29 cellular contexts compared by ENCODE assay signal in genomic region chr2:201924453-201924852, GRCh38.
"Had no signal": no experiment of that assay in that cellular context is flagged by ENCODE, and none has a peak within 500 bp of the region (broad histone marks: within the 10 kb centered on the region; RNA-seq: fewer than 3 reads in every experiment).

No MANE protein-coding gene starts in this region.

- H3K4me3 ChIP-seq: SK-N-MC had no signal

- DNase-seq: activated CD4-positive, alpha-beta memory T cell treated with anti-CD3 and anti-CD28 coated beads, Interleukin-2, amount 10 ng/mL, durations not matched to agents 7 days and 5 days; activated CD4-positive, alpha-beta T cell treated with anti-CD3 and anti-CD28 coated beads, Interleukin-2, amount 50 U/mL, for 1 hour; activated CD4-positive, CD25-positive, alpha-beta regulatory T cell; activated gamma-delta T cell; activated naive CD4-positive, alpha-beta T cell treated with anti-CD3 and anti-CD28 coated beads for 36 hours; activated naive CD8-positive, alpha-beta T cell treated with anti-CD3 and anti-CD28 coated beads for 36 hours; activated T-cell treated with anti-CD3 and anti-CD28 coated beads for 4 hours; activated T-cell treated with anti-CD3 and anti-CD28 coated beads, Interleukin-2, amount 50 U/mL, for 48 hours; central memory CD4-positive, alpha-beta T cell; Kasumi-1; NCI-H1048; NCI-H146; NCI-H187 treated with DMSO at 0.1 percent for 48 hours; NCI-H2081 treated with DMSO at 0.1 percent for 48 hours; NCI-H446; NCI-H524 treated with DMSO at 0.1 percent for 48 hours; NK-92 treated with Interleukin-12 subunit alpha and Interleukin-12 subunit beta, amount 100 ng/mL, for 24 hours; OCI-M1; RPMI8226; T-cell; T-helper 2 cell; T1000 had no signal

- H3K27ac Mint-ChIP-seq: activated CD4-positive, alpha-beta memory T cell treated with anti-CD3 and anti-CD28 coated beads, Interleukin-2, amount 10 ng/mL, durations not matched to agents 7 days and 5 days; activated naive CD4-positive, alpha-beta T cell treated with anti-CD3 and anti-CD28 coated beads for 36 hours; activated naive CD8-positive, alpha-beta T cell treated with anti-CD3 and anti-CD28 coated beads for 36 hours; activated T-helper 17 cell treated with anti-CD3 and anti-CD28 coated beads, Interleukin-2, amount 50 U/mL, for 72 hours; T-cell had no signal

- FAIRE-seq: bronchial epithelial cell, TTC549 had no signal

- ATAC-seq: activated T-helper 17 cell treated with anti-CD3 and anti-CD28 coated beads, Interleukin-2, amount 50 U/mL, for 72 hours; Panc1; Right ventricle myocardium inferior; T-cell had no signal

- H3K4me1 Mint-ChIP-seq: activated CD4-positive, alpha-beta memory T cell treated with anti-CD3 and anti-CD28 coated beads, Interleukin-2, amount 10 ng/mL, durations not matched to agents 7 days and 5 days; activated naive CD8-positive, alpha-beta T cell treated with anti-CD3 and anti-CD28 coated beads for 36 hours; activated T-helper 17 cell treated with anti-CD3 and anti-CD28 coated beads, Interleukin-2, amount 50 U/mL, for 72 hours; T-cell had no signal

- H3K36me3 Mint-ChIP-seq: activated naive CD8-positive, alpha-beta T cell treated with anti-CD3 and anti-CD28 coated beads for 36 hours; T-cell had no signal

- H3K9me3 Mint-ChIP-seq: activated CD4-positive, alpha-beta memory T cell treated with anti-CD3 and anti-CD28 coated beads, Interleukin-2, amount 10 ng/mL, durations not matched to agents 7 days and 5 days; activated naive CD4-positive, alpha-beta T cell treated with anti-CD3 and anti-CD28 coated beads for 36 hours; activated naive CD8-positive, alpha-beta T cell treated with anti-CD3 and anti-CD28 coated beads for 36 hours; activated T-helper 17 cell treated with anti-CD3 and anti-CD28 coated beads, Interleukin-2, amount 50 U/mL, for 72 hours had no signal

- H3K4me3 Mint-ChIP-seq: activated CD4-positive, alpha-beta memory T cell treated with anti-CD3 and anti-CD28 coated beads, Interleukin-2, amount 10 ng/mL, durations not matched to agents 7 days and 5 days; activated naive CD4-positive, alpha-beta T cell treated with anti-CD3 and anti-CD28 coated beads for 36 hours; activated naive CD8-positive, alpha-beta T cell treated with anti-CD3 and anti-CD28 coated beads for 36 hours; activated T-helper 17 cell treated with anti-CD3 and anti-CD28 coated beads, Interleukin-2, amount 50 U/mL, for 72 hours; T-cell had no signal

- H3K27ac ChIP-seq: SK-N-MC, VCaP had no signal
